In genomic region chr6:46219661-46220060, GRCh38 we compare ENCODE assay signal across 17 cellular contexts. TPM values are rescaled to one million over a fixed set of nuclear protein-coding genes. Genes with fewer than 3 reads are reported as not detected.
"Had no signal": no experiment of that assay in that cellular context is flagged by ENCODE, and none has a peak within 500 bp of the region (broad histone marks: within the 10 kb centered on the region; RNA-seq: fewer than 3 reads in every experiment).

No MANE protein-coding gene starts in this region.

- DNase-seq: activated CD4-positive, alpha-beta memory T cell treated with anti-CD3 and anti-CD28 coated beads, Interleukin-2, amount 10 ng/mL, durations not matched to agents 7 days and 5 days; activated naive CD4-positive, alpha-beta T cell; adrenal gland; effector memory CD8-positive, alpha-beta T cell; islet precursor cell; spleen; stimulated activated CD4-positive, alpha-beta T cell treated with anti-CD3 and anti-CD28 coated beads, Interleukin-1b, Interleukin-23, amount 100 ng/mL, for 48 hours; stimulated activated naive CD4-positive, alpha-beta T cell treated with Interleukin-2 at 50 U/mL for 16 hours had no signal

- H3K36me3 ChIP-seq: adrenal gland, spleen had no signal

- H3K9me3 Mint-ChIP-seq: activated CD4-positive, alpha-beta memory T cell treated with anti-CD3 and anti-CD28 coated beads, Interleukin-2, amount 10 ng/mL, durations not matched to agents 7 days and 5 days; activated T-helper 1 cell treated with anti-CD3 and anti-CD28 coated beads, Interleukin-12 subunit alpha, Interleukin-12 subunit beta, Interleukin-2, Interleukin-4 antibody, amounts not matched to agents 30 ng/mL and 10 ng/mL and 1 ng/mL, durations not matched to agents 14 hours and 24 hours and 36 hours; central memory CD8-positive, alpha-beta T cell; dendritic cell treated with granulocyte-macrophage colony-stimulating factor and Interleukin-4, amounts not matched to agents 40 ng/mL and 50 ng/mL, for 4 days; effector memory CD8-positive, alpha-beta T cell; neural crest cell; T-helper 2 cell treated with Interferon-gamma antibody and Interleukin-4, amounts not matched to agents 5 μg/mL and 100 μg/mL, for 36 hours had no signal

- H3K27me3 Mint-ChIP-seq: central memory CD8-positive, alpha-beta T cell; effector memory CD8-positive, alpha-beta T cell had no signal

- H3K27me3 ChIP-seq: adrenal gland, gastroesophageal sphincter, spleen had no signal

- H3K4me3 ChIP-seq: adrenal gland, gastroesophageal sphincter, spleen had no signal

- ATAC-seq: effector memory CD8-positive, alpha-beta T cell; gastroesophageal sphincter had no signal

- H3K4me1 Mint-ChIP-seq: central memory CD8-positive, alpha-beta T cell; neural crest cell had no signal

- H3K27ac Mint-ChIP-seq: activated CD4-positive, alpha-beta memory T cell treated with anti-CD3 and anti-CD28 coated beads, Interleukin-2, amount 10 ng/mL, durations not matched to agents 7 days and 5 days; dendritic cell treated with granulocyte-macrophage colony-stimulating factor and Interleukin-4, amounts not matched to agents 40 ng/mL and 50 ng/mL, for 4 days; T-helper 2 cell treated with Interferon-gamma antibody and Interleukin-4, amounts not matched to agents 5 μg/mL and 100 μg/mL, for 36 hours had no signal

- H3K27ac ChIP-seq: adrenal gland, epithelial cell of prostate had no signal

- H3K4me3 Mint-ChIP-seq: activated CD4-positive, alpha-beta memory T cell treated with anti-CD3 and anti-CD28 coated beads, Interleukin-2, amount 10 ng/mL, durations not matched to agents 7 days and 5 days; activated T-helper 1 cell treated with anti-CD3 and anti-CD28 coated beads, Interleukin-12 subunit alpha, Interleukin-12 subunit beta, Interleukin-2, Interleukin-4 antibody, amounts not matched to agents 30 ng/mL and 10 ng/mL and 1 ng/mL, durations not matched to agents 14 hours and 24 hours and 36 hours; central memory CD8-positive, alpha-beta T cell; dendritic cell treated with granulocyte-macrophage colony-stimulating factor and Interleukin-4, amounts not matched to agents 40 ng/mL and 50 ng/mL, for 4 days; effector memory CD8-positive, alpha-beta T cell; neural crest cell; T-helper 2 cell treated with Interferon-gamma antibody and Interleukin-4, amounts not matched to agents 5 μg/mL and 100 μg/mL, for 36 hours had no signal

- H3K9me3 ChIP-seq: adrenal gland, gastroesophageal sphincter, spleen had no signal

RNA-seq across cellular contexts. Expression of gene ENPP5, which starts 48.9 kb away (rescaled TPM):
- total RNA-seq: activated CD4-positive, alpha-beta memory T cell treated with anti-CD3 and anti-CD28 coated beads, Interleukin-2, amount 10 ng/mL, durations not matched to agents 7 days and 5 days; activated T-helper 1 cell treated with anti-CD3 and anti-CD28 coated beads, Interleukin-12 subunit alpha, Interleukin-12 subunit beta, Interleukin-2, Interleukin-4 antibody, amounts not matched to agents 30 ng/mL and 10 ng/mL and 1 ng/mL, durations not matched to agents 14 hours and 24 hours and 36 hours; osteocyte; pulmonary artery endothelial cell had no signal
